1 cellular context compared by ENCODE assay signal in the genomic region with DNA sequence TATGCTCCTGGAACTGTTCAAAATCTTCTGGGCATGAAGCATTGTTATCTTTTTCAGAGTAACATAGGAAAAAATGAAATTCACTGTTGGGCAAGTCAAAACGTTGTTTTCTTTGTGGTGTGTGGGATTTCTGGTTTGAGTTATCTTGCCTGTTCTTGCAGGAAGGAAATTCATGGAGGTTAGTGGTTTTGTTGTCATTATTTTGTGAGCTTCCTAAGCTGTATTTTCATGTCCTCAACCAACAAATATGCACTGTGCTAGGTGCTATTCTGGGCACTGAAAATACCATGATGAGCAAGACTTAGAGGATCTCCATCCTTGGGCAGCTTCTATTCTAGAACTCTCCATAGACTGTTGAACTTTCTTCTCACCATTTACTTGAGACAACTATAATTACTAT.
TF ChIP-seq lines count a peak whose summit lies in the region.

No MANE protein-coding gene starts in this region.

TF ChIP-seq in GM12878, 131 proteins besides CTCF, POLR2A, EP300 and RAD21 (continued from another document):
- TF ChIP-seq ATF2 (IDR thresholded peaks at IDR 0.05; ENCODE audit: low read length) (0 out of 2 replicates have a peak, but pooled peaks have one; percentile 13), NFIC (IDR thresholded peaks at IDR 0.05; ENCODE audit: low read depth, low read length) (peak; percentile 38; the same call in 1 of the 2 replicates), NR2C2 (IDR thresholded peaks at IDR 0.05; ENCODE audit: borderline replicate concordance, control insufficient read depth, insufficient read length, low read depth) (no peak), SUZ12 (IDR thresholded peaks at IDR 0.05; ENCODE audit: unreplicated experiment) (no peak), TBL1XR1 (IDR thresholded peaks at IDR 0.05; ENCODE audit: low read depth, low read length) (no peak), SMAD5 (IDR thresholded peaks at IDR 0.05; ENCODE audit: low read depth) (no peak)
- TF ChIP-seq, protein P1, sequence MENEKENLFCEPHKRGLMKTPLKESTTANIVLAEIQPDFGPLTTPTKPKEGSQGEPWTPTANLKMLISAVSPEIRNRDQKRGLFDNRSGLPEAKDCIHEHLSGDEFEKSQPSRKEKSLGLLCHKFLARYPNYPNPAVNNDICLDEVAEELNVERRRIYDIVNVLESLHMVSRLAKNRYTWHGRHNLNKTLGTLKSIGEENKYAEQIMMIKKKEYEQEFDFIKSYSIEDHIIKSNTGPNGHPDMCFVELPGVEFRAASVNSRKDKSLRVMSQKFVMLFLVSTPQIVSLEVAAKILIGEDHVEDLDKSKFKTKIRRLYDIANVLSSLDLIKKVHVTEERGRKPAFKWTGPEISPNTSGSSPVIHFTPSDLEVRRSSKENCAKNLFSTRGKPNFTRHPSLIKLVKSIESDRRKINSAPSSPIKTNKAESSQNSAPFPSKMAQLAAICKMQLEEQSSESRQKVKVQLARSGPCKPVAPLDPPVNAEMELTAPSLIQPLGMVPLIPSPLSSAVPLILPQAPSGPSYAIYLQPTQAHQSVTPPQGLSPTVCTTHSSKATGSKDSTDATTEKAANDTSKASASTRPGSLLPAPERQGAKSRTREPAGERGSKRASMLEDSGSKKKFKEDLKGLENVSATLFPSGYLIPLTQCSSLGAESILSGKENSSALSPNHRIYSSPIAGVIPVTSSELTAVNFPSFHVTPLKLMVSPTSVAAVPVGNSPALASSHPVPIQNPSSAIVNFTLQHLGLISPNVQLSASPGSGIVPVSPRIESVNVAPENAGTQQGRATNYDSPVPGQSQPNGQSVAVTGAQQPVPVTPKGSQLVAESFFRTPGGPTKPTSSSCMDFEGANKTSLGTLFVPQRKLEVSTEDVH (IDR thresholded peaks at IDR 0.05; ENCODE audit: low read depth, partially characterized antibody) = no peak
TF ChIP-seq in GM12878: peak in this region for 4.
